ENCODE assay signal across 9 cellular contexts in the genomic region with DNA sequence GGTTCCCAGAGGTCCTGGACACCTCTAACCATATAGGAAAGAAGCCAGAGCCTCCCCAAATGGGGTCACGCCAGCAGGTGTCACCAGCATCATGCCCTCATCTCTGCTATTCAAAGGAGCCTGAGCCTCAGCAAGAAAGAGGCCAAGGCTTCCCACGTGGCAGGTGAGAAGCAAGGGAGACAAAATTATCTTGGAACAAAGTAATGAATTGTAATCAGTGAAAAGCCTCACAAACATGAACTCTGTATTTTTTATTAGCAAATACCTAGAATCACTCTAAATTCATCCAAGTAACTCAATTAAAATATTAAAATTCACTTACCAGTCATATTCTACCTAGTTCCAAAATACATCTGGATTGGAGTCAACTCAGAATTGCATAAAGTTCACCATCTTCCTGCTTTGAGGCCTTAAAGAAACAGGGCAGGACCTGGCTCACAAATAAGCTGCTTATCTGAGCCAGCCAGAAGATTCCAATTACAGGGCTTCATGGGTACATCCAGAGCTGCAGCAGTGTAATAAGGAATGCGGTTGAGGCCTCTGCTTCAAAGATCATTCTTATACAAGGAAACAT.
DNase-seq lines count a peak whose midpoint lies in the region; ATAC-seq, FAIRE-seq and TF ChIP-seq lines count a peak whose summit lies in the region.
"Had no signal": no experiment of that assay in that cellular context is flagged by ENCODE, and none has a peak within 500 bp of the region (broad histone marks: within the 10 kb centered on the region; RNA-seq: fewer than 3 reads in every experiment).

No MANE protein-coding gene starts in this region.

- no peak for ATAC-seq in HG02763 (IDR thresholded peaks at IDR 0.05; ENCODE audit: unreplicated experiment)

- H3K4me1 ChIP-seq in right atrium auricular region (peaks cover 0 to 84% of the 10 kb centered on the region in 2 donors), uterus (peaks cover 7 to 26% of the 10 kb centered on the region in 2 donors)

- no peak overlapping the region for H3K4me3 Mint-ChIP-seq in activated naive CD4-positive, alpha-beta T cell treated with anti-CD3 and anti-CD28 coated beads for 36 hours
- H3K4me3 Mint-ChIP-seq: activated T-cell treated with anti-CD3 and anti-CD28 coated beads, Interleukin-2, amount 50 U/mL, for 24 hours had no signal

- H3K4me1 Mint-ChIP-seq in activated naive CD4-positive, alpha-beta T cell treated with anti-CD3 and anti-CD28 coated beads for 36 hours (ENCODE audit: low read depth), result peaks cover 14% of the 10 kb centered on the region

- H3K27ac ChIP-seq in VCaP (peak overlapping the region; percentile 35), right atrium auricular region (peak overlapping the region; percentile 1 to 25), uterus (peak overlapping the region; percentile 69 to 76)

- no peaks in the 10 kb centered on the region for H3K9me3 Mint-ChIP-seq in activated naive CD4-positive, alpha-beta T cell treated with anti-CD3 and anti-CD28 coated beads for 36 hours
- H3K9me3 Mint-ChIP-seq: activated T-cell treated with anti-CD3 and anti-CD28 coated beads, Interleukin-2, amount 50 U/mL, for 24 hours had no signal

- TF ChIP-seq POLR2A in uterus (IDR thresholded peaks at IDR 0.05), result no peak
- no peak for TF ChIP-seq POLR2A in GM12891 (IDR thresholded peaks at IDR 0.05; ENCODE audit: low read depth, low read length)

- TF ChIP-seq CTCF in VCaP (conservative IDR thresholded peaks at IDR 0.05) (peak; percentile 26; the same call in 1 of the 2 replicates), right atrium auricular region (IDR thresholded peaks at IDR 0.05) (peak in 1 of 2 donors; percentile 8), uterus (IDR thresholded peaks at IDR 0.05) (no peak)

- peak; percentile 42 for DNase-seq in activated naive CD4-positive, alpha-beta T cell treated with anti-CD3 and anti-CD28 coated beads for 36 hours
- DNase-seq in activated naive CD4-positive, alpha-beta T cell treated with Interleukin-2 at 50 U/mL for 16 hours, result no peak
- no peak for DNase-seq in right atrium auricular region (ENCODE audit: low spot score)
- DNase-seq in uterus, result no peak
- DNase-seq in SHP77 treated with DMSO at 0.1 percent for 48 hours (lab: John Stamatoyannopoulos, UW), result no peak
- DNase-seq in GM12891 (ENCODE audit: insufficient read length, low spot score), result no peak
- DNase-seq: activated T-cell treated with anti-CD3 and anti-CD28 coated beads, Interleukin-2, amount 50 U/mL, for 24 hours had no signal

- no peaks in the 10 kb centered on the region for H3K36me3 Mint-ChIP-seq in activated naive CD4-positive, alpha-beta T cell treated with anti-CD3 and anti-CD28 coated beads for 36 hours (ENCODE audit: low read depth)

- FAIRE-seq in GM12891 (lab: Jason Lieb, UNC), result no peak

- intact Hi-C loops in activated naive CD4-positive, alpha-beta T cell treated with anti-CD3 and anti-CD28 coated beads for 36 hours (cut with micrococcal nuclease), result loop anchor here (10.0 kb wide), 1 partner anchor 330 kb away; the partner anchor contains the start of gene A1CF
- intact Hi-C loops in uterus (cut with DNase I; ENCODE audit: low total_unique reads), result no loop called here

- no peak overlapping the region for H3K4me3 ChIP-seq in right atrium auricular region
- H3K4me3 ChIP-seq in uterus, result no peak overlapping the region

- H3K27me3 Mint-ChIP-seq in activated naive CD4-positive, alpha-beta T cell treated with anti-CD3 and anti-CD28 coated beads for 36 hours (ENCODE audit: low read depth), result no peaks in the 10 kb centered on the region
- H3K27me3 Mint-ChIP-seq: activated T-cell treated with anti-CD3 and anti-CD28 coated beads, Interleukin-2, amount 50 U/mL, for 24 hours had no signal

- CTCF ChIA-PET in activated naive CD4-positive, alpha-beta T cell treated with anti-CD3 and anti-CD28 coated beads for 36 hours (lab: Charles Lee), result interaction anchor here (1.2 to 1.4 kb wide), 2 partner anchors 66 to 67 kb away, joined by 3 read pairs; no protein-coding TSS in a partner anchor

- H3K9me3 ChIP-seq in right atrium auricular region (no peaks in the 10 kb centered on the region), uterus (no peaks in the 10 kb centered on the region)

- no peak overlapping the region for H3K27ac Mint-ChIP-seq in activated naive CD4-positive, alpha-beta T cell treated with anti-CD3 and anti-CD28 coated beads for 36 hours
- H3K27ac Mint-ChIP-seq: activated T-cell treated with anti-CD3 and anti-CD28 coated beads, Interleukin-2, amount 50 U/mL, for 24 hours had no signal

- H3K36me3 ChIP-seq in right atrium auricular region (no peaks in the 10 kb centered on the region), uterus (no peaks in the 10 kb centered on the region)

- H3K27me3 ChIP-seq in right atrium auricular region, result no peaks in the 10 kb centered on the region
- no peaks in the 10 kb centered on the region for H3K27me3 ChIP-seq in uterus

TF ChIP-seq in GM12891, 5 proteins besides CTCF, POLR2A, EP300 and RAD21:
- TF ChIP-seq TAF1 (IDR thresholded peaks at IDR 0.05; ENCODE audit: low read depth, low read length) (no peak), SPI1 (IDR thresholded peaks at IDR 0.05; ENCODE audit: low read depth, low read length) (no peak), POLR2AphosphoS5 (IDR thresholded peaks at IDR 0.05; ENCODE audit: low read depth, low read length) (no peak), PAX5 (IDR thresholded peaks at IDR 0.05; ENCODE audit: insufficient read depth, low read length, severe bottlenecking) (no peak)

Comparison
In these comparisons a context has a peak if more than half of its experiments do, and no peak if none do; other contexts are left out.
1. H3K27ac ChIP-seq: peak in every context shown above with its lines; median percentile 72 in uterus; 35 in VCaP; 13 in right atrium auricular region.